In genomic region chr2:217166241-217166640, GRCh38 we compare ENCODE assay signal across 1 cellular context.
TF ChIP-seq lines count a peak whose summit lies in the region.

No MANE protein-coding gene starts in this region.

TF ChIP-seq in H1, 55 proteins besides CTCF, POLR2A, EP300 and RAD21 (continued from another document):
- no peak for TF ChIP-seq CHD7 (IDR thresholded peaks at IDR 0.05; ENCODE audit: insufficient replicate concordance, low read length)
- TF ChIP-seq POLR2AphosphoS5 (IDR thresholded peaks at IDR 0.05; ENCODE audit: low read depth, low read length): no peak
- no peak for TF ChIP-seq HDAC6 (IDR thresholded peaks at IDR 0.05; ENCODE audit: low read depth, low read length)
- TF ChIP-seq RFX5 (IDR thresholded peaks at IDR 0.05; ENCODE audit: borderline replicate concordance, low read depth, low read length): no peak
- no peak for TF ChIP-seq RBBP5 (IDR thresholded peaks at IDR 0.05; ENCODE audit: borderline replicate concordance, low read depth, low read length)
- no peak for TF ChIP-seq SIRT6 (IDR thresholded peaks at IDR 0.05; ENCODE audit: low read length)
- TF ChIP-seq KDM5A (IDR thresholded peaks at IDR 0.05; ENCODE audit: low read length): no peak
- TF ChIP-seq CHD2 (IDR thresholded peaks at IDR 0.05; ENCODE audit: low read length): no peak
- TF ChIP-seq CTBP2 (IDR thresholded peaks at IDR 0.05; ENCODE audit: borderline replicate concordance, insufficient read depth, insufficient read length, low read length): no peak
